14 cellular contexts compared by ENCODE assay signal in the genomic region with DNA sequence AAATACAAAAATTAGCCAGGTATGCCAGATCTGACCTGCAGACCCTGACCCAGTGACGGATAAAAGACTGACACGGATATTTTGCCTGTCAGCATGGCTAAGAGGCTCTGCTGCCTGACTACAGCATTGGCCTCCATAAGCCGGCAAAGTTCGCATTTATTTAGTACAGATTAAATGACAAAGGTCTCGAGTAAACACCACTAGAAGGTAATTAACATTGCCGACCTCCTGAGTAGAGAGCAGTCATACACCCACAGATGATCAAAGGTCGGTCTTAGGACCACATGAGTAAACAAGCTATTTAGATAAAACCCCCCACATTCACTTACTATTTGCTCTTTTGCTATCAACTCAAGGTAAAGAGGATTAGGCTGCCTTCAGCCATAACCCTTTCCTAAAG. TPM values are rescaled to one million over a fixed set of nuclear protein-coding genes. Genes with fewer than 3 reads are reported as not detected.
A peak's percentile ranks its signal among the peaks of the same experiment; 100 is the strongest.
DNase-seq lines count a peak whose midpoint lies in the region; ATAC-seq and TF ChIP-seq lines count a peak whose summit lies in the region.
"Had no signal": no experiment of that assay in that cellular context is flagged by ENCODE, and none has a peak within 500 bp of the region (broad histone marks: within the 10 kb centered on the region; RNA-seq: fewer than 3 reads in every experiment).

No MANE protein-coding gene starts in this region.

- H3K4me3 ChIP-seq in HAP-1: no peak overlapping the region
- H3K4me3 ChIP-seq in endodermal cell (ENCODE audit: low read length): peak overlapping the region; percentile 62
- H3K4me3 ChIP-seq: A549, GM23248 had no signal

- H3K36me3 Mint-ChIP-seq in endodermal cell (ENCODE audit: low read depth) (peaks cover 75% of the 10 kb centered on the region), mesothelial cell of epicardium (peaks cover 49% of the 10 kb centered on the region)

- H3K4me1 Mint-ChIP-seq in endodermal cell: no peaks in the 10 kb centered on the region
- no peaks in the 10 kb centered on the region for H3K4me1 Mint-ChIP-seq in mesothelial cell of epicardium
- H3K4me1 Mint-ChIP-seq: IgD-negative memory B cell had no signal

- H3K36me3 ChIP-seq in HAP-1 (replicated peaks): 0 out of 2 replicates have a peak, but pooled peaks cover 2% of the 10 kb centered on the region
- peaks cover 28% of the 10 kb centered on the region for H3K36me3 ChIP-seq in endodermal cell (ENCODE audit: control insufficient read depth, insufficient read depth, low read length)

- H3K4me1 ChIP-seq in HAP-1: peaks cover 9% of the 10 kb centered on the region
- H3K4me1 ChIP-seq in endodermal cell (ENCODE audit: control insufficient read depth, insufficient read depth, low read length): no peaks in the 10 kb centered on the region
- H3K4me1 ChIP-seq: A549, Caco-2 had no signal

- no peak overlapping the region for H3K27ac Mint-ChIP-seq in endodermal cell
- H3K27ac Mint-ChIP-seq in mesothelial cell of epicardium: no peak overlapping the region
- H3K27ac Mint-ChIP-seq: CD4-positive, alpha-beta T cell; IgD-negative memory B cell had no signal

- H3K4me3 Mint-ChIP-seq in endodermal cell: no peak overlapping the region
- no peak overlapping the region for H3K4me3 Mint-ChIP-seq in mesothelial cell of epicardium
- H3K4me3 Mint-ChIP-seq: CD4-positive, alpha-beta T cell; IgD-negative memory B cell had no signal

- no peak for ATAC-seq in HG03460 (IDR thresholded peaks at IDR 0.05; ENCODE audit: unreplicated experiment)
- ATAC-seq: A549 had no signal

- in situ Hi-C loops in HAP-1 (cut with MboI; ENCODE audit: low sequenced_read_pairs): no loop called here

- H3K9ac ChIP-seq in endodermal cell (ENCODE audit: extremely low read depth, low read length, poor library complexity, severe bottlenecking): no peak overlapping the region
- H3K9ac ChIP-seq: GM23248 had no signal

- DNase-seq in HAP-1 (ENCODE audit: low spot score in 2 of 2) (peak; percentile 25 to 36), LoVo (ENCODE audit: low spot score) (peak; percentile 33), endodermal cell (no peak), mesothelial cell of epicardium (ENCODE audit: low spot score in 2 of 2, unreplicated experiment in 2 of 2) (no peak)
- DNase-seq in stimulated activated naive CD4-positive, alpha-beta T cell (lab: John Stamatoyannopoulos, UW): no peak
- DNase-seq: AML-193; CD4-positive, alpha-beta T cell; GM23248; KG1 had no signal

- H3K27me3 ChIP-seq in HAP-1 (ENCODE audit: low read depth) (no peaks in the 10 kb centered on the region), endodermal cell (ENCODE audit: control insufficient read depth, insufficient read depth, low read length, poor library complexity, severe bottlenecking) (no peaks in the 10 kb centered on the region)

- H3K9me3 Mint-ChIP-seq in endodermal cell (peaks cover 56% of the 10 kb centered on the region), mesothelial cell of epicardium (peaks cover 12% of the 10 kb centered on the region)
- H3K9me3 Mint-ChIP-seq: CD4-positive, alpha-beta T cell had no signal

- 70 to 86% methylated on average over 7 of the region's 7 CpGs for WGBS in endodermal cell (ENCODE audit: insufficient coverage in 1 of 2, insufficient read length in 1 of 2), 2 experiments

- TF ChIP-seq CTCF in endodermal cell (conservative IDR thresholded peaks at IDR 0.05) (no peak), mesothelial cell of epicardium (IDR thresholded peaks at IDR 0.05; ENCODE audit: unreplicated experiment) (no peak)

- no peaks in the 10 kb centered on the region for H3K27me3 Mint-ChIP-seq in endodermal cell (ENCODE audit: insufficient read depth)
- no peaks in the 10 kb centered on the region for H3K27me3 Mint-ChIP-seq in mesothelial cell of epicardium (ENCODE audit: low read depth)
- H3K27me3 Mint-ChIP-seq: CD4-positive, alpha-beta T cell; IgD-negative memory B cell had no signal

- H3K9me3 ChIP-seq in HAP-1: no peaks in the 10 kb centered on the region; the same call in 1 of the 2 replicates
- H3K9me3 ChIP-seq in endodermal cell (ENCODE audit: control insufficient read depth, low read length): peaks cover 61% of the 10 kb centered on the region
- H3K9me3 ChIP-seq: A549 had no signal

- no peak overlapping the region for H3K27ac ChIP-seq in endodermal cell (ENCODE audit: low read depth, low read length)
- H3K27ac ChIP-seq: A549, C4-2B, GM23248 had no signal

RNA-seq across cellular contexts. Expression of gene KNOP1, which starts 55.7 kb away (rescaled TPM):
- total RNA-seq in endodermal cell: 10 to 100 TPM; 83.9 to 95.9 TPM
- polyA plus RNA-seq in endodermal cell (2013, experiment 1 of 2): 57.7 TPM
- polyA plus RNA-seq in endodermal cell (2013, experiment 2 of 2): 62.8 TPM
- total RNA-seq in mesothelial cell of epicardium: 46.5 to 48.5 TPM (median 47.4 TPM) in 3 replicates

RNA-seq across cellular contexts. Expression of gene IQCK, which starts 55.7 kb away (rescaled TPM):
- total RNA-seq in endodermal cell (10 to 100 TPM; 21.1 to 30.1 TPM), mesothelial cell of epicardium (14.7 to 16.0 TPM (median 15.4 TPM) in 3 replicates)
- polyA plus RNA-seq in endodermal cell (2013, experiment 1 of 2): 21.5 TPM
- 19.6 TPM for polyA plus RNA-seq in endodermal cell (2013, experiment 2 of 2)

Comparison
In these comparisons a context has a peak if more than half of its experiments do, and no peak if none do; other contexts are left out.
1. DNase-seq: peak in HAP-1 (2 of 2) and LoVo (single experiment); none in endodermal cell (single experiment), stimulated activated naive CD4-positive, alpha-beta T cell (0 of 6) and mesothelial cell of epicardium (0 of 2).